Comparison of ENCODE assay signal across 24 cellular contexts in genomic region chr10:115909962-115910361, GRCh38.
A peak's percentile ranks its signal among the peaks of the same experiment; 100 is the strongest.
DNase-seq lines count a peak whose midpoint lies in the region; ATAC-seq and TF ChIP-seq lines count a peak whose summit lies in the region.
"Had no signal": no experiment of that assay in that cellular context is flagged by ENCODE, and none has a peak within 500 bp of the region (broad histone marks: within the 10 kb centered on the region; RNA-seq: fewer than 3 reads in every experiment).

No MANE protein-coding gene starts in this region.

- H3K4me1 ChIP-seq in MM.1S (ENCODE audit: low read length), result peaks cover 10% of the 10 kb centered on the region
- H3K4me1 ChIP-seq: BE2C, BLaER1 had no signal

- H3F3A ChIP-seq in MM.1S (ENCODE audit: insufficient read depth, low read length), result no peaks in the 10 kb centered on the region

- H3K27ac Mint-ChIP-seq in WTC11, result no peak overlapping the region
- H3K27ac Mint-ChIP-seq in glutamatergic neuron (ENCODE audit: unreplicated experiment), result peak overlapping the region; percentile 96
- H3K27ac Mint-ChIP-seq in T-helper 17 cell, result no peak overlapping the region
- H3K27ac Mint-ChIP-seq: CD4-positive, alpha-beta T cell; CD8-positive, alpha-beta T cell had no signal

- H3K36me3 ChIP-seq in MM.1S (replicated peaks; ENCODE audit: insufficient read depth, low read length), result no peaks in the 10 kb centered on the region
- H3K36me3 ChIP-seq: BE2C, BLaER1 had no signal

- no peak overlapping the region for H3K4me3 Mint-ChIP-seq in WTC11
- H3K4me3 Mint-ChIP-seq in glutamatergic neuron (ENCODE audit: unreplicated experiment), result no peak overlapping the region
- no peak overlapping the region for H3K4me3 Mint-ChIP-seq in T-helper 17 cell
- H3K4me3 Mint-ChIP-seq: CD4-positive, alpha-beta T cell; CD8-positive, alpha-beta T cell had no signal

- TF ChIP-seq CTCF in MM.1S (IDR thresholded peaks at IDR 0.05; ENCODE audit: low read length) (peak; percentile 23), WTC11 (IDR thresholded peaks at IDR 0.05) (no peak), glutamatergic neuron (IDR thresholded peaks at IDR 0.05; ENCODE audit: partially characterized antibody, unreplicated experiment) (no peak)

- POLR2A ChIA-PET in WTC11 (lab: Charles Lee), result no interaction called here

- H2AFZ ChIP-seq in MM.1S (ENCODE audit: low read length), result no peak overlapping the region

- ATAC-seq in WTC11, result peak; percentile 52
- peak; percentile 47 for ATAC-seq in left lobe of liver
- ATAC-seq in T-helper 17 cell, result no peak
- ATAC-seq: CD8-positive, alpha-beta T cell; GM12878 had no signal

- 0 out of 2 replicates have a peak overlapping the region, but pooled peaks have one; percentile 5 for H3K4me2 ChIP-seq in MM.1S (ENCODE audit: low read depth, low read length)
- H3K4me2 ChIP-seq: BLaER1 had no signal

- no peak overlapping the region for H3K4me3 ChIP-seq in MM.1S (ENCODE audit: low read length)
- H3K4me3 ChIP-seq: BLaER1, GM12878 had no signal

- no peak overlapping the region for H3K9ac ChIP-seq in MM.1S (ENCODE audit: low read length)
- H3K9ac ChIP-seq: BLaER1 had no signal

- H3K4me1 Mint-ChIP-seq in WTC11, result no peaks in the 10 kb centered on the region
- H3K4me1 Mint-ChIP-seq in glutamatergic neuron (ENCODE audit: low read depth, unreplicated experiment), result peaks cover 25% of the 10 kb centered on the region
- no peaks in the 10 kb centered on the region for H3K4me1 Mint-ChIP-seq in T-helper 17 cell

- no peaks in the 10 kb centered on the region for H3K27me3 ChIP-seq in MM.1S (replicated peaks; ENCODE audit: insufficient read depth, low read length)
- H3K27me3 ChIP-seq: BE2C, BLaER1 had no signal

- no peaks in the 10 kb centered on the region for H3K79me2 ChIP-seq in MM.1S (ENCODE audit: low read length)

- CTCF ChIA-PET in WTC11 (lab: Charles Lee), result interaction anchor here (1.3 kb wide), 1 partner anchor 8 kb away, joined by 3 read pairs; no protein-coding TSS in a partner anchor

- no peaks in the 10 kb centered on the region for H4K20me1 ChIP-seq in MM.1S (ENCODE audit: insufficient read depth, low read length)
- H4K20me1 ChIP-seq: BLaER1 had no signal

- H3K9me3 Mint-ChIP-seq in WTC11 (peaks cover 6% of the 10 kb centered on the region), glutamatergic neuron (ENCODE audit: unreplicated experiment) (peaks cover 8% of the 10 kb centered on the region)

- H3K27me3 Mint-ChIP-seq in WTC11 (ENCODE audit: low read depth) (no peaks in the 10 kb centered on the region), glutamatergic neuron (ENCODE audit: unreplicated experiment) (peaks cover 3% of the 10 kb centered on the region), T-helper 17 cell (no peaks in the 10 kb centered on the region)
- H3K27me3 Mint-ChIP-seq: CD4-positive, alpha-beta T cell had no signal

- no peaks in the 10 kb centered on the region for H3K9me2 ChIP-seq in MM.1S (replicated peaks; ENCODE audit: insufficient read depth, low read length)

- peak overlapping the region; percentile 21; the same call in 1 of the 2 replicates for H3K27ac ChIP-seq in MM.1S (ENCODE audit: low read length)
- H3K27ac ChIP-seq: BLaER1 had no signal

- no peaks in the 10 kb centered on the region for H3K36me3 Mint-ChIP-seq in WTC11
- H3K36me3 Mint-ChIP-seq in glutamatergic neuron (ENCODE audit: unreplicated experiment), result no peaks in the 10 kb centered on the region
- no peaks in the 10 kb centered on the region for H3K36me3 Mint-ChIP-seq in T-helper 17 cell (ENCODE audit: low read depth)
- H3K36me3 Mint-ChIP-seq: CD8-positive, alpha-beta T cell had no signal

- DNase-seq in MM.1S (peak; percentile 75), WTC11 (ENCODE audit: low spot score) (no peak), glutamatergic neuron (no peak), left lobe of liver (ENCODE audit: low spot score) (no peak), NCI-H1105 treated with DMSO at 0.1 percent for 48 hours (lab: John Stamatoyannopoulos, UW) (no peak), T-helper 17 cell (no peak), RPMI8226 (no peak)
- DNase-seq in activated CD4-positive, CD25-positive, alpha-beta regulatory T cell (lab: John Stamatoyannopoulos, UW), result no peak
- DNase-seq: 8988T; ACHN; BE2C; C1 segment of cervical spinal cord; CD4-positive, alpha-beta T cell; CD8-positive, alpha-beta T cell; COR-L47; DMS 273 treated with DMSO at 0.1 percent for 48 hours; DMS153; DMS53; DMS79; DND-41; EL; GDM1 had no signal

- H3K9me3 ChIP-seq in MM.1S (replicated peaks; ENCODE audit: insufficient read depth, low read length), result no peaks in the 10 kb centered on the region
- no peaks in the 10 kb centered on the region for H3K9me3 ChIP-seq in T-helper 17 cell (ENCODE audit: control insufficient read depth, low read length, poor library complexity, severe bottlenecking)
- H3K9me3 ChIP-seq: BE2C, BLaER1 had no signal

TF ChIP-seq in WTC11, 78 proteins besides CTCF, POLR2A, EP300 and RAD21:
- TF ChIP-seq MXD4 (CRISPR knock-in tag; IDR thresholded peaks at IDR 0.05; ENCODE audit: borderline replicate concordance) (no peak), TCF7 (CRISPR knock-in tag; IDR thresholded peaks at IDR 0.05; ENCODE audit: low read depth) (no peak), ATF2 (CRISPR knock-in tag; IDR thresholded peaks at IDR 0.05; ENCODE audit: borderline replicate concordance, low read depth) (no peak), NFE2L1 (CRISPR knock-in tag; IDR thresholded peaks at IDR 0.05) (no peak), E2F4 (CRISPR knock-in tag; IDR thresholded peaks at IDR 0.05; ENCODE audit: borderline replicate concordance, low read depth) (no peak), ZNF317 (CRISPR knock-in tag; IDR thresholded peaks at IDR 0.05; ENCODE audit: borderline replicate concordance, low read depth) (no peak)
